ENCODE assay signal across 24 cellular contexts in the genomic region with DNA sequence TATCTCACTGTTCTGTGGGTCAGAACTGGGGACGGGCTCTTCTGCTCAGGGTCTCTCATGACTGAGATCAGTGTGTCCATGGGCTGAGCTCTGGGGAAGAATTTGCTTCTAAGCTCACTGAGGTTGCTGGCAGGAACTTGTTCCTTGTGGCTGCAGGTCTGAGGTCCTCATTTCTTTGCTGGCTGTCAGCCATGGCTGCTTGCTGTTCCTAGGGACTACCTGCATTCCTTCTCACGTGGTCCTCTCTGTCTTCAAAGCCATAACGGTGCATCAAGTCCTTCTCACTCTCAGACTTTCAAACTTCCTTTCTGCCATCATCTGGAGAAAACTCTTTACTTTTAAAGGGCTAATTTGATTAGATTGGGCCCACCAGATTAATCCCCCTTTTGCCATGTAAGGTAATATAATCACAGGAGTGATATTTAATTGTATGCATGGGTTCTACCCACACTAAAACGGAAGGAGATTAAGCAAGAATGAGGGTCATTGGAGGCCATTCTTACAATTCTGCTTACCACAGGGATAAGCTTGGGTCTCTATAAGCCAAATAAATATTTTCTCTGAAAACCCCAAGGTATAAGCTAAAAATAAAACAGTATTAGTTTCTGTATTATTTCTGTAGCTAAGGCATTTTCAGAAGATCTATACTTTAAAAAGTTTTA.
"Had no signal": no experiment of that assay in that cellular context is flagged by ENCODE, and none has a peak within 500 bp of the region (broad histone marks: within the 10 kb centered on the region; RNA-seq: fewer than 3 reads in every experiment).

No MANE protein-coding gene starts in this region.

- DNase-seq: activated CD4-positive, alpha-beta memory T cell treated with anti-CD3 and anti-CD28 coated beads, Interleukin-2, amount 10 ng/mL, durations not matched to agents 7 days and 5 days; activated CD4-positive, alpha-beta T cell treated with anti-CD3 and anti-CD28 coated beads, Interleukin-2, amount 10 ng/mL, durations not matched to agents 7 days and 5 days; activated CD4-positive, CD25-positive, alpha-beta regulatory T cell; activated gamma-delta T cell; activated naive CD4-positive, alpha-beta T cell treated with anti-CD3 and anti-CD28 coated beads, Interleukin-2, amount 10 ng/mL, durations not matched to agents 7 days and 5 days; activated naive CD8-positive, alpha-beta T cell treated with anti-CD3 and anti-CD28 coated beads for 36 hours; activated T-cell treated with anti-CD3 and anti-CD28 coated beads for 4 hours; activated T-cell treated with anti-CD3 and anti-CD28 coated beads, Interleukin-2, amount 50 U/mL, for 48 hours; caudate nucleus; colonic mucosa; MG63; MV-4-11; NCI-H146; NCI-H187 treated with DMSO at 0.1 percent for 48 hours; NCI-H2171; NCI-H2227 treated with DMSO at 0.1 percent for 48 hours; NCI-H446 treated with DMSO at 0.1 percent for 48 hours; NCI-H524 treated with DMSO at 0.1 percent for 48 hours; NCI-H774; NK-92 treated with Interleukin-12 subunit alpha and Interleukin-12 subunit beta, amount 100 ng/mL, for 24 hours; OCI-M1; SHP77 treated with DMSO at 0.1 percent for 48 hours; T-helper 17 cell; T-helper 9 cell had no signal
